ENCODE assay signal across 8 cellular contexts in the genomic region with DNA sequence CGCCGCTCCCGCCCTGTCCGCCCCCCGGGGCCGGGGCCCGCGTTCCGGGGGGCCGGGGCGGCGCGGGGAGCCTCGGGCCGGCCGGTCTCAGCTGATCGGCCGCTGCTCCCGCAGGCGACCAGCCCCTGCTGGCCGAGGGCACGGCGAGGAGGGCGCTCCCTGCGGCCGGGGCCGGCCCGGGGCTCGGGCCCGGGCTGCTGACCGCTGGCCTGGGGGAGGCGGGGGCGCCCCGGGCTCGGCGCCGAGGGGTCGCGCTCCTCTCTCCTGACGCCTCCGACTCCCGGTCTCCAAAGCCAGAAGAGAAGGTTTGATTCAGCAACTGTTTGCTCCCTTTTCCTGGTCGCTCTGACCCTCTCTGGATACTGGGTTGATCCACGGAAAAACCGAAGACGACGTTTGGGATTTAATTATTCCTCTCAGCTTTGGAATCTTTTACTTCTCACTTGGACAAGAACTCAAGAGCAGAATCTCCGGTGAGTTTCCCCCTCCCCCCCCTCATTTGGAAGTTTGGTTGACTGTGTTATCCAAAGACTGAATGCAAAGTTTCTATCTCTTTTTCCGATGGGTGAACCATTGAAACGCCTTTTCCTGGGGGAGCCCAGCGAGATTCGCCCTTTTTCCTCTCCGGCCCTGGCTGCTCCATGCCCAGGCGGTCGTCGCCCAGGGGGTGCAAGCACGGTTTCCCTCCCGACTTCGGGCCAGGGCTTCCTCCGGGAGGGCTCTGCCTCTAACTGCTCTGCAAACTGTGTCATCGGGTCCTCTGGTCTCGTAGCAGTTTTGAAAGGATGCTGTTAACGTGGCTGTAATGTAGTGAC. TPM values are rescaled to one million over a fixed set of nuclear protein-coding genes. Genes with fewer than 3 reads are reported as not detected.
DNase-seq lines count a peak whose midpoint lies in the region; ATAC-seq and TF ChIP-seq lines count a peak whose summit lies in the region.

No MANE protein-coding gene starts in this region.

- no peaks in the 10 kb centered on the region for H3K27me3 ChIP-seq in right lobe of liver

- H3K4me1 Mint-ChIP-seq in chondrocyte (ENCODE audit: low read depth) = peaks cover 32% of the 10 kb centered on the region
- H3K4me1 Mint-ChIP-seq in stimulated activated effector memory CD8-positive, alpha-beta T cell treated with anti-CD3 and anti-CD28 coated beads, Interleukin-12 subunit alpha, Interleukin-12 subunit beta, amount 100 ng/mL, for 72 hours = peaks cover 13% of the 10 kb centered on the region

- H3K9me3 Mint-ChIP-seq in chondrocyte (ENCODE audit: low read depth) = no peaks in the 10 kb centered on the region
- no peaks in the 10 kb centered on the region for H3K9me3 Mint-ChIP-seq in stimulated activated effector memory CD8-positive, alpha-beta T cell treated with anti-CD3 and anti-CD28 coated beads, Interleukin-12 subunit alpha, Interleukin-12 subunit beta, amount 100 ng/mL, for 72 hours

- ATAC-seq in GM18858 (IDR thresholded peaks at IDR 0.05; ENCODE audit: unreplicated experiment) (peak; percentile 3), HG03135 (IDR thresholded peaks at IDR 0.05; ENCODE audit: unreplicated experiment) (peak; percentile 8), right lobe of liver (peak in 2 of 4 donors; percentile 1 to 3)
- peak; percentile 1 for ATAC-seq in stimulated activated effector memory CD8-positive, alpha-beta T cell treated with anti-CD3 and anti-CD28 coated beads, Interleukin-12 subunit alpha, Interleukin-12 subunit beta, amount 100 ng/mL, for 72 hours

- under 1% methylated on average over 21 of the region's 63 CpGs for WGBS in right lobe of liver (ENCODE audit: insufficient coverage, low coverage, low lambda C conversion rate, missing lambda C conversion rate)

- intact Hi-C loops in right lobe of liver (cut with DNase I) = loop anchor here in 1 of 2 donors (10.0 kb wide), 1 partner anchor 55 kb away; no protein-coding TSS in a partner anchor

- no peaks in the 10 kb centered on the region for H3K36me3 Mint-ChIP-seq in chondrocyte (ENCODE audit: low read depth)
- peaks cover 63% of the 10 kb centered on the region for H3K36me3 Mint-ChIP-seq in stimulated activated effector memory CD8-positive, alpha-beta T cell treated with anti-CD3 and anti-CD28 coated beads, Interleukin-12 subunit alpha, Interleukin-12 subunit beta, amount 100 ng/mL, for 72 hours

- H3K4me3 ChIP-seq in right lobe of liver = peak overlapping the region; percentile 75 to 86 (median 85)

- H3K27ac ChIP-seq in right lobe of liver = peak overlapping the region; percentile 92 to 99 (median 95)

- TF ChIP-seq CTCF in chondrocyte (IDR thresholded peaks at IDR 0.05) (peak; percentile 37), right lobe of liver (IDR thresholded peaks at IDR 0.05) (peak in 1 of 4 donors; percentile 9)

- H3K27me3 Mint-ChIP-seq in chondrocyte (ENCODE audit: low read depth) = no peaks in the 10 kb centered on the region

- H3K4me1 ChIP-seq in right lobe of liver = peaks cover 0 to 39% (median 4%) of the 10 kb centered on the region in 4 donors

- peak overlapping the region; percentile 96 for H3K4me3 Mint-ChIP-seq in chondrocyte (ENCODE audit: unreplicated experiment)
- H3K4me3 Mint-ChIP-seq in stimulated activated effector memory CD8-positive, alpha-beta T cell treated with anti-CD3 and anti-CD28 coated beads, Interleukin-12 subunit alpha, Interleukin-12 subunit beta, amount 100 ng/mL, for 72 hours = peak overlapping the region; percentile 98

- peak overlapping the region; percentile 97 for H3K27ac Mint-ChIP-seq in chondrocyte (ENCODE audit: unreplicated experiment)
- H3K27ac Mint-ChIP-seq in stimulated activated effector memory CD8-positive, alpha-beta T cell treated with anti-CD3 and anti-CD28 coated beads, Interleukin-12 subunit alpha, Interleukin-12 subunit beta, amount 100 ng/mL, for 72 hours = peak overlapping the region; percentile 97

- peaks cover 0 to 3% (median 0%) of the 10 kb centered on the region in 4 donors for H3K36me3 ChIP-seq in right lobe of liver

- no peak for TF ChIP-seq POLR2A in right lobe of liver (IDR thresholded peaks at IDR 0.05)

- DNase-seq in Ammon's horn (ENCODE audit: low spot score) = peak; percentile 21
- DNase-seq in SW480 (ENCODE audit: low spot score) = peak; percentile 41
- DNase-seq in chondrocyte (ENCODE audit: low spot score) = peak; percentile 71
- peak; percentile 42 to 63 (median 56) for DNase-seq in right lobe of liver
- DNase-seq in stimulated activated effector memory CD8-positive, alpha-beta T cell treated with anti-CD3 and anti-CD28 coated beads, Interleukin-12 subunit alpha, Interleukin-12 subunit beta, amount 100 ng/mL, for 72 hours (ENCODE audit: low spot score in 2 of 2) = peak in 1 of 2 donors; percentile 71
- DNase-seq in SK-N-DZ (ENCODE audit: low spot score) = no peak

- H3K9me3 ChIP-seq in right lobe of liver = no peaks in the 10 kb centered on the region

RNA-seq across cellular contexts. Expression of a gene that starts 0.7 kb away (rescaled TPM):
- total RNA-seq in chondrocyte = 53.5 to 58.1 TPM (median 54.3 TPM) in 3 replicates
- 10 to 100 TPM; 23.8 to 37.1 (median 33.4) TPM for total RNA-seq in right lobe of liver
- 11.9 and 12.6 TPM in 2 replicates for polyA plus RNA-seq in SK-N-DZ (2014; cell fraction: cytosol; rRNA removed)
- 19.1 and 27.3 TPM in 2 replicates for polyA plus RNA-seq in SK-N-DZ (2014; cell fraction: nucleus; rRNA removed)
